ENCODE assay signal across 8 cellular contexts in the genomic region with DNA sequence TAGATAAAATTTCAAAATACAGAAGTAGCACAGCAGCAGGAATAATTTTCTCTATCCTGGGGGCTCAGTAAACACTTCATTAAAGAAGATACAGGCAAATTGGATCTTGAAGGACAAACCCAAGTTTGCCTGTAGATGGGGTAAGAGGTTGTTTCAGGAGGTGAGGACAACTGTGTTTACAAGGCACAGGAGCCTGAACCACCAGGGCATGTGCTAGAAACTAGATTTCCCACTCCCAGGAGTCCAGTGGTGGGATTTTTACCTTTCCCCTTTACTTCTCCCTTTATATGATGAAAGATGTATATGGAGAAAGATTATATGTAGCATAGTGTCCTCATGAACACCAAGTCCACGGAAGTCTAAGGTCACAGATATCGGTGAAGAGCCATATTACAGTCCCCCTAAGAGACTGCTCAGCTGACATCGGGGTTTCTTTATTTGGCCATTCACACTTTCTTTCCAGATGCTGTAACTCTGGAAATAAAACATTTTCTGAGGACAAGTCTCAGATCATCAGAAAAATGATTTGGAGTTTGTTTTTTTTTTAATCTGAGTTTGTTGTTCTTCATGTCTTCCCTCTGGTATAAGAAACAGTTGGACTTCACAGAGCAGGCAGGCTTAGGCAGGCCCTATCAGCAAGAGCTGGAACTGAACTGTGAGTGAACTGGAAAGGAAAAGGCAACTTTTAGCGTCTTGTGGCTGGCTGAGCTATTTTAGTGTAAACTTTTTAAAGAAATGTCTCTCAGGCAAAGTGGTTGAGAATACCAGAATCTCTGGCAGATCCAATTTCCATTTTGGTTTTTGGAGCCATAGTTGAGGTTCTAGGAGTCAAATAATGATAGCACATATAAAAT. TPM values are rescaled to one million over a fixed set of nuclear protein-coding genes. Genes with fewer than 3 reads are reported as not detected.
DNase-seq lines count a peak whose midpoint lies in the region; ATAC-seq and TF ChIP-seq lines count a peak whose summit lies in the region.

No MANE protein-coding gene starts in this region.

- H3K4me3 ChIP-seq in GM23248 (no peak overlapping the region), cardiac muscle cell (no peak overlapping the region)

- H3K36me3 ChIP-seq in GM23248 (ENCODE audit: low read depth): no peaks in the 10 kb centered on the region
- H3K36me3 ChIP-seq in cardiac muscle cell: no peaks in the 10 kb centered on the region

- no peak overlapping the region for H3K4me3 Mint-ChIP-seq in CD14-positive monocyte
- H3K4me3 Mint-ChIP-seq in T-helper 2 cell treated with Interferon-gamma antibody and Interleukin-4, amounts not matched to agents 5 μg/mL and 100 μg/mL, for 36 hours: peak overlapping the region; percentile 71

- H3K9ac ChIP-seq in GM23248: no peak overlapping the region

- peaks cover 16% of the 10 kb centered on the region for H3K4me1 Mint-ChIP-seq in CD14-positive monocyte
- H3K4me1 Mint-ChIP-seq in T-helper 2 cell treated with Interferon-gamma antibody and Interleukin-4, amounts not matched to agents 5 μg/mL and 100 μg/mL, for 36 hours (ENCODE audit: low read depth): peaks cover 58% of the 10 kb centered on the region

- no peaks in the 10 kb centered on the region for H3K27me3 ChIP-seq in GM23248 (replicated peaks; ENCODE audit: insufficient read depth)
- H3K27me3 ChIP-seq in cardiac muscle cell: no peaks in the 10 kb centered on the region

- H3K4me1 ChIP-seq in GM23248 (ENCODE audit: insufficient read depth): no peaks in the 10 kb centered on the region
- no peaks in the 10 kb centered on the region for H3K4me1 ChIP-seq in cardiac muscle cell (ENCODE audit: low read depth)

- intact Hi-C loops in CD14-positive monocyte (cut with micrococcal nuclease): no loop called here

- no peaks in the 10 kb centered on the region for H3K9me3 Mint-ChIP-seq in CD14-positive monocyte
- H3K9me3 Mint-ChIP-seq in T-helper 2 cell treated with Interferon-gamma antibody and Interleukin-4, amounts not matched to agents 5 μg/mL and 100 μg/mL, for 36 hours: no peaks in the 10 kb centered on the region

- H3K79me2 ChIP-seq in GM23248 (ENCODE audit: insufficient read depth): peaks cover 62% of the 10 kb centered on the region

- TF ChIP-seq CTCF in CD14-positive monocyte (IDR thresholded peaks at IDR 0.05): peak; percentile 33
- TF ChIP-seq CTCF in cardiac muscle cell (IDR thresholded peaks at IDR 0.05; ENCODE audit: low read depth, low read length): peak; percentile 44

- ATAC-seq in GM21786 (IDR thresholded peaks at IDR 0.05; ENCODE audit: unreplicated experiment) (no peak), GM18870 (IDR thresholded peaks at IDR 0.05; ENCODE audit: unreplicated experiment) (no peak), GM21529 (IDR thresholded peaks at IDR 0.05; ENCODE audit: unreplicated experiment) (no peak)

- H3K27ac ChIP-seq in GM23248 (no peak overlapping the region), cardiac muscle cell (no peak overlapping the region)

- H3K36me3 Mint-ChIP-seq in CD14-positive monocyte: no peaks in the 10 kb centered on the region
- H3K36me3 Mint-ChIP-seq in T-helper 2 cell treated with Interferon-gamma antibody and Interleukin-4, amounts not matched to agents 5 μg/mL and 100 μg/mL, for 36 hours (ENCODE audit: low read depth): peaks cover 13% of the 10 kb centered on the region

- H3K9me2 ChIP-seq in GM23248 (ENCODE audit: insufficient read depth): no peaks in the 10 kb centered on the region

- no peaks in the 10 kb centered on the region for H4K20me1 ChIP-seq in GM23248 (ENCODE audit: insufficient read depth)

- no peak for DNase-seq in CD14-positive monocyte (ENCODE audit: low spot score)
- peak; percentile 36 for DNase-seq in GM23248
- DNase-seq in T-helper 2 cell treated with Interferon-gamma antibody and Interleukin-4, amounts not matched to agents 5 μg/mL and 100 μg/mL, for 36 hours (ENCODE audit: low spot score): no peak
- DNase-seq in cardiac muscle cell (ENCODE audit: low read depth in 1 of 2, low spot score in 1 of 2): peak; percentile 27 to 61
- DNase-seq in NCI-H345 (lab: John Stamatoyannopoulos, UW): no peak

- H2AFZ ChIP-seq in GM23248: no peak overlapping the region

- WGBS in GM23248 (ENCODE audit: low coverage in 1 of 2, low lambda C conversion rate in 2 of 2, missing lambda C conversion rate in 2 of 2), 2 experiments: 77 to 82% methylated on average over 4 of the region's 4 CpGs

- H3K27me3 Mint-ChIP-seq in CD14-positive monocyte (ENCODE audit: low read depth in 3 of 3): peaks cover 0 to 2% (median 2%) of the 10 kb centered on the region in 3 donors
- H3K27me3 Mint-ChIP-seq in T-helper 2 cell treated with Interferon-gamma antibody and Interleukin-4, amounts not matched to agents 5 μg/mL and 100 μg/mL, for 36 hours (ENCODE audit: low read depth): no peaks in the 10 kb centered on the region

- in situ Hi-C loops in GM23248 (cut with MboI): no loop called here

- H3K27ac Mint-ChIP-seq in CD14-positive monocyte: no peak overlapping the region
- peak overlapping the region; percentile 71 for H3K27ac Mint-ChIP-seq in T-helper 2 cell treated with Interferon-gamma antibody and Interleukin-4, amounts not matched to agents 5 μg/mL and 100 μg/mL, for 36 hours

- H3K9me3 ChIP-seq in GM23248 (ENCODE audit: low read depth) (no peaks in the 10 kb centered on the region), cardiac muscle cell (ENCODE audit: low read depth) (no peaks in the 10 kb centered on the region)

- no peaks in the 10 kb centered on the region for H3F3A ChIP-seq in GM23248 (ENCODE audit: insufficient read depth)

- H3K4me2 ChIP-seq in GM23248 (ENCODE audit: unreplicated experiment): no peak overlapping the region

RNA-seq across cellular contexts. Expression of a gene that starts 8.0 kb away (rescaled TPM):
- polyA plus RNA-seq in CD14-positive monocyte (1 to 10 TPM; 3.2 to 6.7 TPM), GM23248 (2016; fragmentation: Nextera tagmentation; extraction: Ambion mirVana) (6.2 and 6.6 TPM in 2 replicates), cardiac muscle cell (65.3 and 90.8 TPM in 2 replicates)
- total RNA-seq in GM23248 (2014; rRNA removed; shearing (Covaris generic)): 15.8 and 29.9 TPM in 2 replicates
- 88.1 and 116 TPM in 2 replicates for total RNA-seq in cardiac muscle cell

Comparison
In these comparisons a context has a peak if more than half of its experiments do, and no peak if none do; other contexts are left out.
1. DNase-seq: peak in GM23248 (single experiment) and cardiac muscle cell (2 of 2); none in CD14-positive monocyte (single experiment), T-helper 2 cell treated with Interferon-gamma antibody and Interleukin-4, amounts not matched to agents 5 μg/mL and 100 μg/mL, for 36 hours (single experiment) and NCI-H345 (single experiment).